29 cellular contexts compared by ENCODE assay signal in genomic region chr5:170694911-170695310, GRCh38.
"Had no signal": no experiment of that assay in that cellular context is flagged by ENCODE, and none has a peak within 500 bp of the region (broad histone marks: within the 10 kb centered on the region; RNA-seq: fewer than 3 reads in every experiment).

No MANE protein-coding gene starts in this region.

- H3K27ac Mint-ChIP-seq: dendritic cell treated with granulocyte-macrophage colony-stimulating factor and Interleukin-4, amounts not matched to agents 40 ng/mL and 50 ng/mL, for 4 days; effector memory CD8-positive, alpha-beta T cell had no signal

- H3K9me3 Mint-ChIP-seq: dendritic cell treated with granulocyte-macrophage colony-stimulating factor and Interleukin-4, amounts not matched to agents 40 ng/mL and 50 ng/mL, for 4 days had no signal

- H3K79me2 ChIP-seq: hepatocyte had no signal

- DNase-seq: colonic mucosa; cortex of kidney; dermis blood vessel endothelial cell; dorsolateral prefrontal cortex; effector CD4-positive, alpha-beta T cell; effector CD8-positive, alpha-beta T cell; effector memory CD4-positive, alpha-beta T cell; effector memory CD8-positive, alpha-beta T cell; erythroblast; esophagus squamous epithelium; foreskin fibroblast; foreskin keratinocyte; foreskin melanocyte; gastrocnemius medialis; glutamatergic neuron; head of caudate nucleus; heart left ventricle; heart right ventricle had no signal

- H3K36me3 ChIP-seq: colonic mucosa, esophagus muscularis mucosa, esophagus squamous epithelium, gastrocnemius medialis, gastroesophageal sphincter, heart left ventricle, heart right ventricle had no signal

- ATAC-seq: effector memory CD8-positive, alpha-beta T cell; esophagus mucosa; foreskin keratinocyte; gastrocnemius medialis; gastroesophageal sphincter; heart left ventricle; heart right ventricle had no signal

- H3K4me1 ChIP-seq: colonic mucosa, esophagus muscularis mucosa, esophagus squamous epithelium, foreskin keratinocyte, gastrocnemius medialis, gastroesophageal sphincter, heart left ventricle, heart right ventricle had no signal

- H3K9me3 ChIP-seq: colonic mucosa, esophagus muscularis mucosa, esophagus squamous epithelium, gastrocnemius medialis, gastroesophageal sphincter, heart left ventricle, heart right ventricle had no signal

- H3K4me3 Mint-ChIP-seq: dendritic cell treated with granulocyte-macrophage colony-stimulating factor and Interleukin-4, amounts not matched to agents 40 ng/mL and 50 ng/mL, for 4 days; effector memory CD8-positive, alpha-beta T cell had no signal

- H3K27me3 ChIP-seq: colonic mucosa, foreskin keratinocyte had no signal

- H2AFZ ChIP-seq: hepatocyte had no signal

- FAIRE-seq: colon, endometrium, endothelial cell of umbilical vein, frontal cortex had no signal

- H3K27ac ChIP-seq: colonic mucosa, coronary artery, dorsolateral prefrontal cortex, epithelial cell of prostate, esophagus muscularis mucosa, esophagus squamous epithelium, foreskin keratinocyte, gastrocnemius medialis, gastroesophageal sphincter, heart left ventricle, heart right ventricle, hepatocyte had no signal

- H3K4me3 ChIP-seq: colonic mucosa, coronary artery, dorsolateral prefrontal cortex, esophagus muscularis mucosa, esophagus squamous epithelium, gastrocnemius medialis, gastroesophageal sphincter, heart left ventricle, heart right ventricle, hepatocyte had no signal

- H3K4me2 ChIP-seq: hepatocyte had no signal
